ENCODE assay signal across 1 cellular context in genomic region chr17:49635121-49635520, GRCh38.
TF ChIP-seq lines count a peak whose summit lies in the region.

No MANE protein-coding gene starts in this region.

TF ChIP-seq in IMR-90, 13 proteins besides CTCF, POLR2A, EP300 and RAD21 (continued from another document):
- TF ChIP-seq USF2 (IDR thresholded peaks at IDR 0.05; ENCODE audit: low read depth, low read length), result no peak
- TF ChIP-seq MAZ (IDR thresholded peaks at IDR 0.05; ENCODE audit: borderline replicate concordance, low read depth, low read length), result no peak
- no peak for TF ChIP-seq MXI1 (IDR thresholded peaks at IDR 0.05; ENCODE audit: borderline replicate concordance, low read depth, low read length)
- TF ChIP-seq BHLHE40 (IDR thresholded peaks at IDR 0.05; ENCODE audit: low read depth, low read length), result no peak
- TF ChIP-seq, protein P1, sequence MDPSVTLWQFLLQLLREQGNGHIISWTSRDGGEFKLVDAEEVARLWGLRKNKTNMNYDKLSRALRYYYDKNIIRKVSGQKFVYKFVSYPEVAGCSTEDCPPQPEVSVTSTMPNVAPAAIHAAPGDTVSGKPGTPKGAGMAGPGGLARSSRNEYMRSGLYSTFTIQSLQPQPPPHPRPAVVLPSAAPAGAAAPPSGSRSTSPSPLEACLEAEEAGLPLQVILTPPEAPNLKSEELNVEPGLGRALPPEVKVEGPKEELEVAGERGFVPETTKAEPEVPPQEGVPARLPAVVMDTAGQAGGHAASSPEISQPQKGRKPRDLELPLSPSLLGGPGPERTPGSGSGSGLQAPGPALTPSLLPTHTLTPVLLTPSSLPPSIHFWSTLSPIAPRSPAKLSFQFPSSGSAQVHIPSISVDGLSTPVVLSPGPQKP (IDR thresholded peaks at IDR 0.05; ENCODE audit: borderline replicate concordance, low read depth, low read length), result no peak
- no peak for TF ChIP-seq CHD1 (IDR thresholded peaks at IDR 0.05; ENCODE audit: low read depth, low read length)
